13 cellular contexts compared by ENCODE assay signal in the genomic region with DNA sequence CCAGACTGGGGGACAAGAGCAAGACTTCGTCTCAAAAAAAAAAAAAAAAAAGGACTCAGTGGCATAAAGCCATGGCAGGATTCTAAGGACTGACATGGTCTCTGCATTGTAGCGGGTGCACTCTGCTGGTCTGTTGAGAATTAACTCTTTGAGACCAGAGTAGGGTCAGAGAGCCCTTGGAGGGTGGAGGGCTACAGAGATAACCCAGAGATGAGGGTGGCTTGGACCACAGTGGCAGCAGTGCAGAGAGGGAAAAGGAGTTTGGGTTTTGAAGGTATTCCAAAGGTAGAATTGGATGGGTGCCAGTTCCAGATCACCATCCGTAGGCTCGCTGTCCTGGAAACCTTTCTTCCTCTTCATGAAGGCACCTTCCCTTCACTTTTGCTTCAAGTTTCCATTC. TPM values are rescaled to one million over a fixed set of nuclear protein-coding genes. Genes with fewer than 3 reads are reported as not detected.
A peak's percentile ranks its signal among the peaks of the same experiment; 100 is the strongest.
DNase-seq lines count a peak whose midpoint lies in the region; ATAC-seq and TF ChIP-seq lines count a peak whose summit lies in the region.
"Had no signal": no experiment of that assay in that cellular context is flagged by ENCODE, and none has a peak within 500 bp of the region (broad histone marks: within the 10 kb centered on the region; RNA-seq: fewer than 3 reads in every experiment).

No MANE protein-coding gene starts in this region.

- H3K9me3 Mint-ChIP-seq in type B pancreatic cell: no peaks in the 10 kb centered on the region
- H3K9me3 Mint-ChIP-seq: activated CD4-positive, alpha-beta memory T cell treated with anti-CD3 and anti-CD28 coated beads, Interleukin-2, amount 10 ng/mL, durations not matched to agents 7 days and 5 days had no signal

- peaks cover 13% of the 10 kb centered on the region for H3K4me1 Mint-ChIP-seq in T-helper 17 cell
- H3K4me1 Mint-ChIP-seq in type B pancreatic cell (ENCODE audit: unreplicated experiment): peaks cover 13% of the 10 kb centered on the region

- H3K9me3 ChIP-seq in heart left ventricle (no peaks in the 10 kb centered on the region), T-helper 17 cell (ENCODE audit: control insufficient read depth, low read length, poor library complexity, severe bottlenecking) (no peaks in the 10 kb centered on the region), lower lobe of right lung (no peaks in the 10 kb centered on the region), BE2C (no peaks in the 10 kb centered on the region)
- H3K9me3 ChIP-seq: right atrium auricular region had no signal

- H3K4me3 ChIP-seq in heart left ventricle (no peak overlapping the region), lower lobe of right lung (no peak overlapping the region), BE2C (ENCODE audit: low read depth, low read length) (no peak overlapping the region)

- TF ChIP-seq CTCF in heart left ventricle (IDR thresholded peaks at IDR 0.05) (no peak), lower lobe of right lung (IDR thresholded peaks at IDR 0.05) (no peak), type B pancreatic cell (conservative IDR thresholded peaks at IDR 0.05) (no peak), GM20000 (IDR thresholded peaks at IDR 0.05; ENCODE audit: extremely low read depth, missing control alignments) (no peak), BE2C (IDR thresholded peaks at IDR 0.05; ENCODE audit: low read depth, low read length) (no peak)

- ATAC-seq in heart left ventricle (no peak), T-helper 17 cell (no peak), lower lobe of right lung (no peak)
- ATAC-seq: esophagus mucosa had no signal

- H3K27me3 ChIP-seq in heart left ventricle (no peaks in the 10 kb centered on the region), lower lobe of right lung (ENCODE audit: low read depth) (no peaks in the 10 kb centered on the region), BE2C (no peaks in the 10 kb centered on the region)
- H3K27me3 ChIP-seq: right atrium auricular region had no signal

- DNase-seq in cardiac septum (ENCODE audit: low spot score) (peak; percentile 64), heart left ventricle (no peak), T-helper 17 cell (no peak), lower lobe of right lung (peak; percentile 8), type B pancreatic cell (ENCODE audit: extremely low spot score, unreplicated experiment) (no peak), EL (no peak), GM20000 (ENCODE audit: low spot score) (no peak), BE2C (no peak)
- DNase-seq: activated CD4-positive, alpha-beta memory T cell treated with anti-CD3 and anti-CD28 coated beads, Interleukin-2, amount 10 ng/mL, durations not matched to agents 7 days and 5 days; NCI-H1694; stimulated activated CD4-positive, alpha-beta T cell treated with anti-CD3 and anti-CD28 coated beads, Interleukin-1b, Interleukin-23, amount 100 ng/mL, for 48 hours had no signal

- intact Hi-C loops in cardiac septum (cut with DNase I) (no loop called here), heart left ventricle (cut with DNase I) (loop anchor here in 2 of 10 donors (10.0 kb wide), 2 partner anchors 235 to 245 kb away; no protein-coding TSS in a partner anchor), lower lobe of right lung (cut with DNase I) (no loop called here)

- H3K4me1 ChIP-seq in heart left ventricle (peaks cover 0 to 25% (median 13%) of the 10 kb centered on the region in 12 donors), lower lobe of right lung (peaks cover 22% of the 10 kb centered on the region), BE2C (peaks cover 4% of the 10 kb centered on the region; the same call in 1 of the 2 replicates)

- H3K27me3 Mint-ChIP-seq in T-helper 17 cell: peaks cover 17% of the 10 kb centered on the region
- H3K27me3 Mint-ChIP-seq in type B pancreatic cell: peaks cover 22% of the 10 kb centered on the region

- H3K4me3 Mint-ChIP-seq in T-helper 17 cell (no peak overlapping the region), type B pancreatic cell (peak overlapping the region; percentile 39)

- 46 to 64% (median 53%) methylated on average over 4 of the region's 4 CpGs for WGBS in heart left ventricle, 4 donors

- H3K27ac Mint-ChIP-seq in T-helper 17 cell (peak overlapping the region; percentile 19), type B pancreatic cell (no peak overlapping the region)

- no peaks in the 10 kb centered on the region for H3K36me3 Mint-ChIP-seq in T-helper 17 cell (ENCODE audit: low read depth)
- H3K36me3 Mint-ChIP-seq in type B pancreatic cell: no peaks in the 10 kb centered on the region

- H3K27ac ChIP-seq in heart left ventricle (no peak overlapping the region), lower lobe of right lung (no peak overlapping the region)

- H3K36me3 ChIP-seq in heart left ventricle (no peaks in the 10 kb centered on the region), lower lobe of right lung (no peaks in the 10 kb centered on the region), BE2C (no peaks in the 10 kb centered on the region)
- H3K36me3 ChIP-seq: right atrium auricular region had no signal

- TF ChIP-seq POLR2A in heart left ventricle (IDR thresholded peaks at IDR 0.05): no peak

RNA-seq across cellular contexts. Expression of gene DYNC1H1, which starts 14.3 kb away (rescaled TPM):
- 575 TPM for total RNA-seq in cardiac septum
- 100 to 1,000 TPM; 291 to 942 (median 603) TPM for total RNA-seq in heart left ventricle
- 100 to 1,000 TPM; 164 to 259 TPM for polyA plus RNA-seq in heart left ventricle
- 100 to 1,000 TPM; 318 to 366 TPM for total RNA-seq in T-helper 17 cell
- total RNA-seq in lower lobe of right lung: 437 TPM
- 413 and 489 TPM in 2 replicates for total RNA-seq in type B pancreatic cell (ENCODE audit: low replicate concordance)
- polyA plus RNA-seq in BE2C (2012; ENCODE audit: insufficient read depth, insufficient read length, low read depth): 459 TPM

Comparison
In these comparisons a context has a peak if more than half of its experiments do, and no peak if none do; other contexts are left out.
1. DNase-seq: peak in cardiac septum (single experiment) and lower lobe of right lung (single experiment); none in heart left ventricle (0 of 5), T-helper 17 cell (0 of 3), type B pancreatic cell (single experiment), EL (single experiment), GM20000 (single experiment) and BE2C (single experiment).